Comparison of ENCODE assay signal across 1 cellular context in the genomic region with DNA sequence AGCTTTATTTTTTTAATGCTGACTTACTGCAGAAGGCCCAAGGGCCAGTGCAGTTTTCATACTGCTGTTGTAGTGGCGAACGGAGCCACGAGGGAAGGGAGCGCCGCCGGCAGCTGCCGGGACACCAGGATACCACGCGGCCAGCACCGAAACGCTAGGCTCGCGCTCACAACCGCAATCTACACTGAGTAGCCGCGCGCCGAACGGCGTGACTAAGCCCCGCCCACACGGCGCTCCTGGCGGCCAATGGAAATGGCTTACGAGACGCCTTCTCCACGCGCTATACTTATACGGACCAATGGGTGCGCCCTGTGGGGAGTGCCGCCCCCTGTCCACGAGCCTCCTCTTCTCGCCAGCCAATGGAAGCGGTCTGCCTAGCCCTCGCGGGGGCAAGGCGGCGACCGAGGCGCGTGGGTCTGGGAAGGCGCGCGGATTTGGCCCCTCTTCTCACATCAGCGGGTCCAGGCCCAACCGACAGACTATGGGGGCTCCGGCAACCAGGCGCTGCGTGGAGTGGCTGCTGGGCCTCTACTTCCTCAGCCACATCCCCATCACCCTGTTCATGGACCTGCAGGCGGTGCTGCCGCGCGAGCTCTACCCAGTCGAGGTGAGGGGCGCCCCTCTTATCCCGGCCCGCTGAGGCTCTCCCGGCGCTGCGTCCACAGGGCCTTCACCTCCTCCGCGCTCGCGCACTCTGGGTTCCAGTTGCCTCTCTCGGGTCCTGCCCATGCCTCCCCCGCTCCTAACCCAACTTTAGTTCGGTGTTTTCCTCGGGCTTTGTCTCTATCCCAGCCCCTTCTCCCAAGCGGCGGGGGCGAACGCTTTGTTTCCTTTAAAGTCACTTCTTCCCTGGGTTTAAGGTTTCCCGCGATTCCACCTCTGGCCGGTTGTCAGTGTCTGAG.
TF ChIP-seq lines count a peak whose summit lies in the region.

A gene (plus strand): TSS at position 442 of the 902 bp plus-strand sequence. CDS start 40 bp downstream, at position 482.

TF ChIP-seq in IMR-90, 13 proteins besides CTCF, POLR2A, EP300 and RAD21 (continued from another document):
- TF ChIP-seq, protein P1, sequence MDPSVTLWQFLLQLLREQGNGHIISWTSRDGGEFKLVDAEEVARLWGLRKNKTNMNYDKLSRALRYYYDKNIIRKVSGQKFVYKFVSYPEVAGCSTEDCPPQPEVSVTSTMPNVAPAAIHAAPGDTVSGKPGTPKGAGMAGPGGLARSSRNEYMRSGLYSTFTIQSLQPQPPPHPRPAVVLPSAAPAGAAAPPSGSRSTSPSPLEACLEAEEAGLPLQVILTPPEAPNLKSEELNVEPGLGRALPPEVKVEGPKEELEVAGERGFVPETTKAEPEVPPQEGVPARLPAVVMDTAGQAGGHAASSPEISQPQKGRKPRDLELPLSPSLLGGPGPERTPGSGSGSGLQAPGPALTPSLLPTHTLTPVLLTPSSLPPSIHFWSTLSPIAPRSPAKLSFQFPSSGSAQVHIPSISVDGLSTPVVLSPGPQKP (IDR thresholded peaks at IDR 0.05; ENCODE audit: borderline replicate concordance, low read depth, low read length), result no peak
- TF ChIP-seq FOS (IDR thresholded peaks at IDR 0.05; ENCODE audit: low read depth, low read length), result no peak
- TF ChIP-seq SMC3 (IDR thresholded peaks at IDR 0.05; ENCODE audit: low read depth, low read length), result no peak
